In the genomic region with DNA sequence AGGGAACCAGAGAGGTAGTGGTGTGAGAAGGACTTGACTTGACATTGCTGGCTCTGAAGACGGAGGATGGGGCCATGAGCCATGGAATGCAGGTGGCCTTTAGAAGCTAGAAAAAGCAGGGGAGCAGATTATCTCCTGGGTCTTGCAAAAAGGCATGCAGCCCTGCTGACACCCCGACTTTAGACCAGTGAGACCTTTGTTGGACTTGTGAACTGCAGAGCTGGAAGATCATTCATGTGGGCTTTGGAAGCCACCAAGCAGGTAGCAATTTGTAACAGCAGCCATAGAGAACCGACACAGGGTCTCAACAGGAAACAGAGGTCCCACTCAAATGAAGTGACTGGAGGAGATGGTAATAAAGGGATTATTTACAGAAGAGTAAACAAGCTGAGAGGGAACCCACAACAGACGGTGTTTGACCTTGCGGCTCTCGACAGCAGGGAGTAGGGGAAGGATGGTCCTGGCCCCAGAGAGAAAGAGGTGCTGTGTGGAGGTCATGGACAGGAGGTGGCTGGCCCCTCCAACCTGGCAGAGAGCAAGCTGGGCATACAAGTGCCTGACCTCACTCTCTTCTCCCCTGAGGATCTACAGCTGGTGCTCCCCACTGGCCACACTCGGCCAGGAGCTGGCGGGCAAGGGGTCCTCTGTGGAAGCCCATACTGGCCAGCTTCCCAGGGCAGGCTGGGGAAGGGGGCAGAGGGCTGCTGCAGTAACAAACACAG, we compare ENCODE assay signal across 1 cellular context.
TF ChIP-seq lines count a peak whose summit lies in the region.

No MANE protein-coding gene starts in this region.

TF ChIP-seq in HepG2, 621 proteins besides CTCF, POLR2A, EP300 and RAD21 (continued from another document and continues in another):
- TF ChIP-seq, protein P1, sequence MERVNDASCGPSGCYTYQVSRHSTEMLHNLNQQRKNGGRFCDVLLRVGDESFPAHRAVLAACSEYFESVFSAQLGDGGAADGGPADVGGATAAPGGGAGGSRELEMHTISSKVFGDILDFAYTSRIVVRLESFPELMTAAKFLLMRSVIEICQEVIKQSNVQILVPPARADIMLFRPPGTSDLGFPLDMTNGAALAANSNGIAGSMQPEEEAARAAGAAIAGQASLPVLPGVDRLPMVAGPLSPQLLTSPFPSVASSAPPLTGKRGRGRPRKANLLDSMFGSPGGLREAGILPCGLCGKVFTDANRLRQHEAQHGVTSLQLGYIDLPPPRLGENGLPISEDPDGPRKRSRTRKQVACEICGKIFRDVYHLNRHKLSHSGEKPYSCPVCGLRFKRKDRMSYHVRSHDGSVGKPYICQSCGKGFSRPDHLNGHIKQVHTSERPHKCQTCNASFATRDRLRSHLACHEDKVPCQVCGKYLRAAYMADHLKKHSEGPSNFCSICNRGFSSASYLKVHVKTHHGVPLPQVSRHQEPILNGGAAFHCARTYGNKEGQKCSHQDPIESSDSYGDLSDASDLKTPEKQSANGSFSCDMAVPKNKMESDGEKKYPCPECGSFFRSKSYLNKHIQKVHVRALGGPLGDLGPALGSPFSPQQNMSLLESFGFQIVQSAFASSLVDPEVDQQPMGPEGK (CRISPR knock-in tag; IDR thresholded peaks at IDR 0.05) = 0 out of 2 replicates have a peak, but pooled peaks have one; percentile 28
- TF ChIP-seq NCOA2 (CRISPR knock-in tag; IDR thresholded peaks at IDR 0.05) (peak; percentile 61), PLRG1 (conservative IDR thresholded peaks at IDR 0.05) (no peak), HOXA5 (CRISPR knock-in tag; IDR thresholded peaks at IDR 0.05) (no peak), ZC3H4 (CRISPR knock-in tag; IDR thresholded peaks at IDR 0.05; ENCODE audit: borderline replicate concordance) (no peak), MBD4 (IDR thresholded peaks at IDR 0.05; ENCODE audit: borderline replicate concordance, low read length) (no peak), REL (CRISPR knock-in tag; conservative IDR thresholded peaks at IDR 0.05) (no peak), ZNF24 (IDR thresholded peaks at IDR 0.05) (no peak), ZNF350 (CRISPR knock-in tag; IDR thresholded peaks at IDR 0.05; ENCODE audit: borderline replicate concordance, low read depth) (no peak), ZEB1 (IDR thresholded peaks at IDR 0.05; ENCODE audit: insufficient replicate concordance, low read depth) (no peak), ZNF563 (CRISPR knock-in tag; IDR thresholded peaks at IDR 0.05) (no peak), ZSCAN20 (CRISPR knock-in tag; IDR thresholded peaks at IDR 0.05; ENCODE audit: borderline replicate concordance) (no peak), ISL2 (CRISPR knock-in tag; IDR thresholded peaks at IDR 0.05) (no peak), SETDB1 (CRISPR knock-in tag; IDR thresholded peaks at IDR 0.05; ENCODE audit: borderline replicate concordance) (no peak), HMG20A (CRISPR knock-in tag; IDR thresholded peaks at IDR 0.05; ENCODE audit: borderline replicate concordance) (0 out of 2 replicates have a peak, but pooled peaks have one; percentile 48), JARID2 (CRISPR knock-in tag; IDR thresholded peaks at IDR 0.05; ENCODE audit: insufficient replicate concordance) (no peak), ZNF720 (CRISPR knock-in tag; IDR thresholded peaks at IDR 0.05) (no peak), ZNF34 (CRISPR knock-in tag; IDR thresholded peaks at IDR 0.05; ENCODE audit: borderline replicate concordance) (peak; percentile 50; the same call in 1 of the 2 replicates), KDM5A (IDR thresholded peaks at IDR 0.05; ENCODE audit: borderline replicate concordance, low read length) (no peak), AGO2 (optimal IDR thresholded peaks at IDR 0.05; ENCODE audit: low read depth, low read length) (peak; percentile 46), EED (CRISPR knock-in tag; IDR thresholded peaks at IDR 0.05) (no peak; the same call in 1 of the 2 replicates), PHF21A (CRISPR knock-in tag; IDR thresholded peaks at IDR 0.05) (peak; percentile 12; the same call in 1 of the 2 replicates), AKAP8 (CRISPR knock-in tag; IDR thresholded peaks at IDR 0.05) (no peak), ZNF335 (CRISPR knock-in tag; IDR thresholded peaks at IDR 0.05) (no peak)
- TF ChIP-seq, protein P2, sequence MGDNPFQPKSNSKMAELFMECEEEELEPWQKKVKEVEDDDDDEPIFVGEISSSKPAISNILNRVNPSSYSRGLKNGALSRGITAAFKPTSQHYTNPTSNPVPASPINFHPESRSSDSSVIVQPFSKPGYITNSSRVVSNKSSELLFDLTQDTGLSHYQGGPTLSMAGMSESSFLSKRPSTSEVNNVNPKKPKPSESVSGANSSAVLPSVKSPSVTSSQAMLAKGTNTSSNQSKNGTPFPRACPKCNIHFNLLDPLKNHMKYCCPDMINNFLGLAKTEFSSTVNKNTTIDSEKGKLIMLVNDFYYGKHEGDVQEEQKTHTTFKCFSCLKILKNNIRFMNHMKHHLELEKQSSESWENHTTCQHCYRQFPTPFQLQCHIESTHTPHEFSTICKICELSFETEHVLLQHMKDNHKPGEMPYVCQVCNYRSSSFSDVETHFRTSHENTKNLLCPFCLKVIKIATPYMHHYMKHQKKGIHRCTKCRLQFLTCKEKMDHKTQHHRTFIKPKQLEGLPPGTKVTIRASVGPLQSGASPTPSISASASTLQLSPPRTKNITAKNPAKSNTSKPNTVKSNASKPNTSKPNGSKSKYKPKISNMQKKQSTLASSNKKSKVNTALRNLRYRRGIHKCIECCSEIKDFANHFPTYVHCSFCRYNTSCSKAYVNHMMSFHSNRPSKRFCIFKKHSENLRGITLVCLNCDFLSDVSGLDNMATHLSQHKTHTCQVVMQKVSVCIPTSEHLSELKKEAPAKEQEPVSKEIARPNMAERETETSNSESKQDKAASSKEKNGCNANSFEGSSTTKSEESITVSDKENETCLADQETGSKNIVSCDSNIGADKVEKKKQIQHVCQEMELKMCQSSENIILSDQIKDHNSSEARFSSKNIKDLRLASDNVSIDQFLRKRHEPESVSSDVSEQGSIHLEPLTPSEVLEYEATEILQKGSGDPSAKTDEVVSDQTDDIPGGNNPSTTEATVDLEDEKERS (CRISPR knock-in tag; IDR thresholded peaks at IDR 0.05) = peak; percentile 99
- TF ChIP-seq, protein P3, sequence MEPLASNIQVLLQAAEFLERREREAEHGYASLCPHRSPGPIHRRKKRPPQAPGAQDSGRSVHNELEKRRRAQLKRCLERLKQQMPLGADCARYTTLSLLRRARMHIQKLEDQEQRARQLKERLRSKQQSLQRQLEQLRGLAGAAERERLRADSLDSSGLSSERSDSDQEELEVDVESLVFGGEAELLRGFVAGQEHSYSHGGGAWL (CRISPR knock-in tag; IDR thresholded peaks at IDR 0.05) = no peak; the same call in 1 of the 2 replicates
- TF ChIP-seq, protein P4, sequence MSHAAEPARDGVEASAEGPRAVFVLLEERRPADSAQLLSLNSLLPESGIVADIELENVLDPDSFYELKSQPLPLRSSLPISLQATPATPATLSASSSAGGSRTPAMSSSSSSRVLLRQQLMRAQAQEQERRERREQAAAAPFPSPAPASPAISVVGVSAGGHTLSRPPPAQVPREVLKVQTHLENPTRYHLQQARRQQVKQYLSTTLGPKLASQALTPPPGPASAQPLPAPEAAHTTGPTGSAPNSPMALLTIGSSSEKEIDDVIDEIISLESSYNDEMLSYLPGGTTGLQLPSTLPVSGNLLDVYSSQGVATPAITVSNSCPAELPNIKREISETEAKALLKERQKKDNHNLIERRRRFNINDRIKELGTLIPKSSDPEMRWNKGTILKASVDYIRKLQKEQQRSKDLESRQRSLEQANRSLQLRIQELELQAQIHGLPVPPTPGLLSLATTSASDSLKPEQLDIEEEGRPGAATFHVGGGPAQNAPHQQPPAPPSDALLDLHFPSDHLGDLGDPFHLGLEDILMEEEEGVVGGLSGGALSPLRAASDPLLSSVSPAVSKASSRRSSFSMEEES (CRISPR knock-in tag; IDR thresholded peaks at IDR 0.05) = peak; percentile 48; the same call in 1 of the 2 replicates
- TF ChIP-seq, protein P5, sequence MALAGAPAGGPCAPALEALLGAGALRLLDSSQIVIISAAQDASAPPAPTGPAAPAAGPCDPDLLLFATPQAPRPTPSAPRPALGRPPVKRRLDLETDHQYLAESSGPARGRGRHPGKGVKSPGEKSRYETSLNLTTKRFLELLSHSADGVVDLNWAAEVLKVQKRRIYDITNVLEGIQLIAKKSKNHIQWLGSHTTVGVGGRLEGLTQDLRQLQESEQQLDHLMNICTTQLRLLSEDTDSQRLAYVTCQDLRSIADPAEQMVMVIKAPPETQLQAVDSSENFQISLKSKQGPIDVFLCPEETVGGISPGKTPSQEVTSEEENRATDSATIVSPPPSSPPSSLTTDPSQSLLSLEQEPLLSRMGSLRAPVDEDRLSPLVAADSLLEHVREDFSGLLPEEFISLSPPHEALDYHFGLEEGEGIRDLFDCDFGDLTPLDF (CRISPR knock-in tag; IDR thresholded peaks at IDR 0.05) = no peak
- TF ChIP-seq, protein P6, sequence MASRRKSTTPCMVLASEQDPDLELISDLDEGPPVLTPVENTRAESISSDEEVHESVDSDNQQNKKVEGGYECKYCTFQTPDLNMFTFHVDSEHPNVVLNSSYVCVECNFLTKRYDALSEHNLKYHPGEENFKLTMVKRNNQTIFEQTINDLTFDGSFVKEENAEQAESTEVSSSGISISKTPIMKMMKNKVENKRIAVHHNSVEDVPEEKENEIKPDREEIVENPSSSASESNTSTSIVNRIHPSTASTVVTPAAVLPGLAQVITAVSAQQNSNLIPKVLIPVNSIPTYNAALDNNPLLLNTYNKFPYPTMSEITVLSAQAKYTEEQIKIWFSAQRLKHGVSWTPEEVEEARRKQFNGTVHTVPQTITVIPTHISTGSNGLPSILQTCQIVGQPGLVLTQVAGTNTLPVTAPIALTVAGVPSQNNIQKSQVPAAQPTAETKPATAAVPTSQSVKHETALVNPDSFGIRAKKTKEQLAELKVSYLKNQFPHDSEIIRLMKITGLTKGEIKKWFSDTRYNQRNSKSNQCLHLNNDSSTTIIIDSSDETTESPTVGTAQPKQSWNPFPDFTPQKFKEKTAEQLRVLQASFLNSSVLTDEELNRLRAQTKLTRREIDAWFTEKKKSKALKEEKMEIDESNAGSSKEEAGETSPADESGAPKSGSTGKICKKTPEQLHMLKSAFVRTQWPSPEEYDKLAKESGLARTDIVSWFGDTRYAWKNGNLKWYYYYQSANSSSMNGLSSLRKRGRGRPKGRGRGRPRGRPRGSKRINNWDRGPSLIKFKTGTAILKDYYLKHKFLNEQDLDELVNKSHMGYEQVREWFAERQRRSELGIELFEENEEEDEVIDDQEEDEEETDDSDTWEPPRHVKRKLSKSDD (CRISPR knock-in tag; IDR thresholded peaks at IDR 0.05; ENCODE audit: low read depth) = no peak
- TF ChIP-seq, protein P7, sequence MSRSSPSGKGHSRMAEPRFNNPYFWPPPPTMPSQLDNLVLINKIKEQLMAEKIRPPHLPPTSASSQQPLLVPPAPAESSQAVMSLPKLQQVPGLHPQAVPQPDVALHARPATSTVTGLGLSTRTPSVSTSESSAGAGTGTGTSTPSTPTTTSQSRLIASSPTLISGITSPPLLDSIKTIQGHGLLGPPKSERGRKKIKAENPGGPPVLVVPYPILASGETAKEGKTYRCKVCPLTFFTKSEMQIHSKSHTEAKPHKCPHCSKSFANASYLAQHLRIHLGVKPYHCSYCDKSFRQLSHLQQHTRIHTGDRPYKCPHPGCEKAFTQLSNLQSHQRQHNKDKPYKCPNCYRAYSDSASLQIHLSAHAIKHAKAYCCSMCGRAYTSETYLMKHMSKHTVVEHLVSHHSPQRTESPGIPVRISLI (CRISPR knock-in tag; IDR thresholded peaks at IDR 0.05; ENCODE audit: borderline replicate concordance) = peak; percentile 39; the same call in 1 of the 2 replicates
- TF ChIP-seq, protein P8, sequence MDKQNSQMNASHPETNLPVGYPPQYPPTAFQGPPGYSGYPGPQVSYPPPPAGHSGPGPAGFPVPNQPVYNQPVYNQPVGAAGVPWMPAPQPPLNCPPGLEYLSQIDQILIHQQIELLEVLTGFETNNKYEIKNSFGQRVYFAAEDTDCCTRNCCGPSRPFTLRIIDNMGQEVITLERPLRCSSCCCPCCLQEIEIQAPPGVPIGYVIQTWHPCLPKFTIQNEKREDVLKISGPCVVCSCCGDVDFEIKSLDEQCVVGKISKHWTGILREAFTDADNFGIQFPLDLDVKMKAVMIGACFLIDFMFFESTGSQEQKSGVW (CRISPR knock-in tag; IDR thresholded peaks at IDR 0.05; ENCODE audit: borderline replicate concordance) = no peak
- TF ChIP-seq, protein P9, sequence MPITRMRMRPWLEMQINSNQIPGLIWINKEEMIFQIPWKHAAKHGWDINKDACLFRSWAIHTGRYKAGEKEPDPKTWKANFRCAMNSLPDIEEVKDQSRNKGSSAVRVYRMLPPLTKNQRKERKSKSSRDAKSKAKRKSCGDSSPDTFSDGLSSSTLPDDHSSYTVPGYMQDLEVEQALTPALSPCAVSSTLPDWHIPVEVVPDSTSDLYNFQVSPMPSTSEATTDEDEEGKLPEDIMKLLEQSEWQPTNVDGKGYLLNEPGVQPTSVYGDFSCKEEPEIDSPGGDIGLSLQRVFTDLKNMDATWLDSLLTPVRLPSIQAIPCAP (CRISPR knock-in tag; IDR thresholded peaks at IDR 0.05; ENCODE audit: low read depth) = no peak
- TF ChIP-seq, protein P10, sequence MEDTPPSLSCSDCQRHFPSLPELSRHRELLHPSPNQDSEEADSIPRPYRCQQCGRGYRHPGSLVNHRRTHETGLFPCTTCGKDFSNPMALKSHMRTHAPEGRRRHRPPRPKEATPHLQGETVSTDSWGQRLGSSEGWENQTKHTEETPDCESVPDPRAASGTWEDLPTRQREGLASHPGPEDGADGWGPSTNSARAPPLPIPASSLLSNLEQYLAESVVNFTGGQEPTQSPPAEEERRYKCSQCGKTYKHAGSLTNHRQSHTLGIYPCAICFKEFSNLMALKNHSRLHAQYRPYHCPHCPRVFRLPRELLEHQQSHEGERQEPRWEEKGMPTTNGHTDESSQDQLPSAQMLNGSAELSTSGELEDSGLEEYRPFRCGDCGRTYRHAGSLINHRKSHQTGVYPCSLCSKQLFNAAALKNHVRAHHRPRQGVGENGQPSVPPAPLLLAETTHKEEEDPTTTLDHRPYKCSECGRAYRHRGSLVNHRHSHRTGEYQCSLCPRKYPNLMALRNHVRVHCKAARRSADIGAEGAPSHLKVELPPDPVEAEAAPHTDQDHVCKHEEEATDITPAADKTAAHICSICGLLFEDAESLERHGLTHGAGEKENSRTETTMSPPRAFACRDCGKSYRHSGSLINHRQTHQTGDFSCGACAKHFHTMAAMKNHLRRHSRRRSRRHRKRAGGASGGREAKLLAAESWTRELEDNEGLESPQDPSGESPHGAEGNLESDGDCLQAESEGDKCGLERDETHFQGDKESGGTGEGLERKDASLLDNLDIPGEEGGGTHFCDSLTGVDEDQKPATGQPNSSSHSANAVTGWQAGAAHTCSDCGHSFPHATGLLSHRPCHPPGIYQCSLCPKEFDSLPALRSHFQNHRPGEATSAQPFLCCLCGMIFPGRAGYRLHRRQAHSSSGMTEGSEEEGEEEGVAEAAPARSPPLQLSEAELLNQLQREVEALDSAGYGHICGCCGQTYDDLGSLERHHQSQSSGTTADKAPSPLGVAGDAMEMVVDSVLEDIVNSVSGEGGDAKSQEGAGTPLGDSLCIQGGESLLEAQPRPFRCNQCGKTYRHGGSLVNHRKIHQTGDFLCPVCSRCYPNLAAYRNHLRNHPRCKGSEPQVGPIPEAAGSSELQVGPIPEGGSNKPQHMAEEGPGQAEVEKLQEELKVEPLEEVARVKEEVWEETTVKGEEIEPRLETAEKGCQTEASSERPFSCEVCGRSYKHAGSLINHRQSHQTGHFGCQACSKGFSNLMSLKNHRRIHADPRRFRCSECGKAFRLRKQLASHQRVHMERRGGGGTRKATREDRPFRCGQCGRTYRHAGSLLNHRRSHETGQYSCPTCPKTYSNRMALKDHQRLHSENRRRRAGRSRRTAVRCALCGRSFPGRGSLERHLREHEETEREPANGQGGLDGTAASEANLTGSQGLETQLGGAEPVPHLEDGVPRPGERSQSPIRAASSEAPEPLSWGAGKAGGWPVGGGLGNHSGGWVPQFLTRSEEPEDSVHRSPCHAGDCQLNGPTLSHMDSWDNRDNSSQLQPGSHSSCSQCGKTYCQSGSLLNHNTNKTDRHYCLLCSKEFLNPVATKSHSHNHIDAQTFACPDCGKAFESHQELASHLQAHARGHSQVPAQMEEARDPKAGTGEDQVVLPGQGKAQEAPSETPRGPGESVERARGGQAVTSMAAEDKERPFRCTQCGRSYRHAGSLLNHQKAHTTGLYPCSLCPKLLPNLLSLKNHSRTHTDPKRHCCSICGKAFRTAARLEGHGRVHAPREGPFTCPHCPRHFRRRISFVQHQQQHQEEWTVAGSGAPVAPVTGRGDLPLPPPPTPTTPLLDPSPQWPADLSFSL (CRISPR knock-in tag; IDR thresholded peaks at IDR 0.05) = no peak
